In the genomic region with DNA sequence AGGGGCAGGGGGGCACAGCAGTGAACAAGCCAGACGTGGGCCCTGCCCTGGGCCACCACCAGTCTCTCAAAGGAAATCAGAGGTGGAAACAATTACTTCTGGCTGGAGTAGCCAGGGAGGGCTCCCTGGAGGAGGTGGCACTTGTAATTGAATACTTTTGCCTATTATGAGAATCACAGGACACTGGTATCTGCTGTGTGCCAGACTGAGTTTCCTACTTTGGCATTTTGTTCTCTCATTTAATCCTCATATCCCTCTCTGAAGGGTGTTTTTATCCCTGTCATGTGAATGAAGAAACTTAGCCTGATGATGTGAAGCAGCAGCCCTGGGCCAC, we compare ENCODE assay signal across 18 cellular contexts.
"Had no signal": no experiment of that assay in that cellular context is flagged by ENCODE, and none has a peak within 500 bp of the region (broad histone marks: within the 10 kb centered on the region; RNA-seq: fewer than 3 reads in every experiment).

No MANE protein-coding gene starts in this region.

- DNase-seq: activated CD4-positive, alpha-beta memory T cell treated with anti-CD3 and anti-CD28 coated beads for 36 hours; activated CD4-positive, alpha-beta T cell treated with anti-CD3 and anti-CD28 coated beads for 1 hour; activated effector memory CD4-positive, alpha-beta T cell treated with anti-CD3 and anti-CD28 coated beads, Interleukin-2, amount 50 U/mL, for 16 hours; activated naive CD8-positive, alpha-beta T cell treated with anti-CD3 and anti-CD28 coated beads for 36 hours; activated T-cell treated with anti-CD3 and anti-CD28 coated beads, Interleukin-2, amount 50 U/mL, for 4 hours; aorta; effector memory CD4-positive, alpha-beta T cell; mesenchymal stem cell; stimulated activated CD4-positive, alpha-beta T cell treated with anti-CD3 and anti-CD28 coated beads, Interleukin-15, amount 100 ng/mL, for 24 hours; stimulated activated CD4-positive, alpha-beta T cell treated with anti-CD3 and anti-CD28 coated beads, Interleukin-4, amount 100 ng/mL, for 24 hours; stimulated activated naive CD8-positive, alpha-beta T cell treated with anti-CD3 and anti-CD28 coated beads, Interleukin-15, amount 100 ng/mL, for 72 hours; SW 1271; thyroid gland; uterus had no signal

- H3K36me3 Mint-ChIP-seq: activated CD4-positive, alpha-beta memory T cell treated with anti-CD3 and anti-CD28 coated beads for 36 hours; activated naive CD8-positive, alpha-beta T cell treated with anti-CD3 and anti-CD28 coated beads for 36 hours; natural killer cell treated with Interleukin-12 subunit alpha and Interleukin-12 subunit beta and Interleukin-15 and Interleukin-18, amount 100 ng/mL, for 72 hours had no signal

- H3K4me3 ChIP-seq: coronary artery, left lung, prostate gland, thyroid gland, uterus had no signal

- ATAC-seq: activated T-cell treated with anti-CD3 and anti-CD28 coated beads, Interleukin-2, amount 50 U/mL, for 4 hours; left lung; natural killer cell treated with Interleukin-12 subunit alpha and Interleukin-12 subunit beta and Interleukin-15 and Interleukin-18, amount 100 ng/mL, for 72 hours; stimulated activated naive CD8-positive, alpha-beta T cell treated with anti-CD3 and anti-CD28 coated beads, Interleukin-15, amount 100 ng/mL, for 72 hours had no signal

- H3K9me3 ChIP-seq: left lung, prostate gland, thyroid gland, uterus had no signal

- H3K4me3 Mint-ChIP-seq: activated CD4-positive, alpha-beta memory T cell treated with anti-CD3 and anti-CD28 coated beads for 36 hours; activated naive CD8-positive, alpha-beta T cell treated with anti-CD3 and anti-CD28 coated beads for 36 hours; activated T-cell treated with anti-CD3 and anti-CD28 coated beads, Interleukin-2, amount 50 U/mL, for 4 hours; natural killer cell treated with Interleukin-12 subunit alpha and Interleukin-12 subunit beta and Interleukin-15 and Interleukin-18, amount 100 ng/mL, for 72 hours; stimulated activated naive CD8-positive, alpha-beta T cell treated with anti-CD3 and anti-CD28 coated beads, Interleukin-15, amount 100 ng/mL, for 72 hours had no signal

- H3K27me3 ChIP-seq: thyroid gland had no signal

- H3K27ac Mint-ChIP-seq: activated CD4-positive, alpha-beta memory T cell treated with anti-CD3 and anti-CD28 coated beads for 36 hours; activated naive CD8-positive, alpha-beta T cell treated with anti-CD3 and anti-CD28 coated beads for 36 hours; natural killer cell treated with Interleukin-12 subunit alpha and Interleukin-12 subunit beta and Interleukin-15 and Interleukin-18, amount 100 ng/mL, for 72 hours; stimulated activated naive CD8-positive, alpha-beta T cell treated with anti-CD3 and anti-CD28 coated beads, Interleukin-15, amount 100 ng/mL, for 72 hours had no signal

- H3K36me3 ChIP-seq: left lung, prostate gland, thyroid gland, uterus had no signal

- H3K9me3 Mint-ChIP-seq: activated CD4-positive, alpha-beta memory T cell treated with anti-CD3 and anti-CD28 coated beads for 36 hours; activated naive CD8-positive, alpha-beta T cell treated with anti-CD3 and anti-CD28 coated beads for 36 hours; activated T-cell treated with anti-CD3 and anti-CD28 coated beads, Interleukin-2, amount 50 U/mL, for 4 hours; natural killer cell treated with Interleukin-12 subunit alpha and Interleukin-12 subunit beta and Interleukin-15 and Interleukin-18, amount 100 ng/mL, for 72 hours; stimulated activated naive CD8-positive, alpha-beta T cell treated with anti-CD3 and anti-CD28 coated beads, Interleukin-15, amount 100 ng/mL, for 72 hours had no signal

- H3K4me1 ChIP-seq: thyroid gland, uterus had no signal

- H3K27ac ChIP-seq: coronary artery, left lung, prostate gland, thyroid gland, uterus had no signal
